18 cellular contexts compared by ENCODE assay signal in genomic region chr10:131650771-131651673, GRCh38.
"Had no signal": no experiment of that assay in that cellular context is flagged by ENCODE, and none has a peak within 500 bp of the region (broad histone marks: within the 10 kb centered on the region; RNA-seq: fewer than 3 reads in every experiment).

No MANE protein-coding gene starts in this region.

- H3K27ac Mint-ChIP-seq: activated CD4-positive, alpha-beta T cell treated with anti-CD3 and anti-CD28 coated beads, Interleukin-2, amount 10 ng/mL, durations not matched to agents 7 days and 5 days; activated naive CD4-positive, alpha-beta T cell treated with anti-CD3 and anti-CD28 coated beads, Interleukin-2, amount 10 ng/mL, durations not matched to agents 7 days and 5 days; activated T-cell treated with anti-CD3 and anti-CD28 coated beads, Interleukin-2, amount 50 U/mL, for 24 hours; naive thymus-derived CD4-positive, alpha-beta T cell; stimulated activated naive CD8-positive, alpha-beta T cell treated with anti-CD3 and anti-CD28 coated beads, Interleukin-15, amount 100 ng/mL, for 72 hours had no signal

- H3K4me3 ChIP-seq: ascending aorta, gastroesophageal sphincter, left ventricle myocardium inferior, mucosa of descending colon, spleen, thoracic aorta had no signal

- H3K9me3 Mint-ChIP-seq: activated CD4-positive, alpha-beta T cell treated with anti-CD3 and anti-CD28 coated beads, Interleukin-2, amount 10 ng/mL, durations not matched to agents 7 days and 5 days; activated T-cell treated with anti-CD3 and anti-CD28 coated beads, Interleukin-2, amount 50 U/mL, for 24 hours; stimulated activated naive CD8-positive, alpha-beta T cell treated with anti-CD3 and anti-CD28 coated beads, Interleukin-15, amount 100 ng/mL, for 72 hours had no signal

- H3K9me3 ChIP-seq: ascending aorta, gastroesophageal sphincter, left ventricle myocardium inferior, mucosa of descending colon, spleen, thoracic aorta had no signal

- H3K4me3 Mint-ChIP-seq: activated CD4-positive, alpha-beta T cell treated with anti-CD3 and anti-CD28 coated beads, Interleukin-2, amount 10 ng/mL, durations not matched to agents 7 days and 5 days; activated naive CD4-positive, alpha-beta T cell treated with anti-CD3 and anti-CD28 coated beads, Interleukin-2, amount 10 ng/mL, durations not matched to agents 7 days and 5 days; activated T-cell treated with anti-CD3 and anti-CD28 coated beads, Interleukin-2, amount 50 U/mL, for 24 hours; naive thymus-derived CD4-positive, alpha-beta T cell; stimulated activated naive CD8-positive, alpha-beta T cell treated with anti-CD3 and anti-CD28 coated beads, Interleukin-15, amount 100 ng/mL, for 72 hours had no signal

- H3K27ac ChIP-seq: ascending aorta, gastroesophageal sphincter, left ventricle myocardium inferior, spleen, thoracic aorta had no signal

- H3K4me1 ChIP-seq: ascending aorta, gastroesophageal sphincter, left ventricle myocardium inferior had no signal

- H3K4me1 Mint-ChIP-seq: activated CD4-positive, alpha-beta T cell treated with anti-CD3 and anti-CD28 coated beads, Interleukin-2, amount 10 ng/mL, durations not matched to agents 7 days and 5 days; activated naive CD4-positive, alpha-beta T cell treated with anti-CD3 and anti-CD28 coated beads, Interleukin-2, amount 10 ng/mL, durations not matched to agents 7 days and 5 days had no signal

- ATAC-seq: gastroesophageal sphincter; mucosa of descending colon; naive thymus-derived CD4-positive, alpha-beta T cell; sciatic nerve; stimulated activated naive CD8-positive, alpha-beta T cell treated with anti-CD3 and anti-CD28 coated beads, Interleukin-15, amount 100 ng/mL, for 72 hours had no signal

- FAIRE-seq: bronchial epithelial cell, keratinocyte, TTC549 had no signal

- H3K36me3 ChIP-seq: ascending aorta, gastroesophageal sphincter, left ventricle myocardium inferior, spleen, thoracic aorta had no signal

- H3K36me3 Mint-ChIP-seq: activated naive CD4-positive, alpha-beta T cell treated with anti-CD3 and anti-CD28 coated beads, Interleukin-2, amount 10 ng/mL, durations not matched to agents 7 days and 5 days had no signal

- H3K27me3 ChIP-seq: ascending aorta had no signal

- DNase-seq: activated CD4-positive, alpha-beta T cell treated with anti-CD3 and anti-CD28 coated beads, Interleukin-2, amount 10 ng/mL, durations not matched to agents 7 days and 5 days; activated naive CD4-positive, alpha-beta T cell treated with anti-CD3 and anti-CD28 coated beads, Interleukin-2, amount 10 ng/mL, durations not matched to agents 7 days and 5 days; activated T-cell treated with anti-CD3 and anti-CD28 coated beads, Interleukin-2, amount 50 U/mL, for 24 hours; erythroblast; left ventricle myocardium inferior; mucosa of descending colon; naive thymus-derived CD4-positive, alpha-beta T cell; stimulated activated CD4-positive, alpha-beta T cell treated with anti-CD3 and anti-CD28 coated beads, Interleukin-1b, Interleukin-23, amount 100 ng/mL, for 48 hours; stimulated activated naive CD8-positive, alpha-beta T cell treated with anti-CD3 and anti-CD28 coated beads, Interleukin-15, amount 100 ng/mL, for 72 hours; T-helper 2 cell had no signal
